Comparison of ENCODE assay signal across 14 cellular contexts in genomic region chr3:157086053-157086761, GRCh38.
DNase-seq lines count a peak whose midpoint lies in the region; ATAC-seq, FAIRE-seq and TF ChIP-seq lines count a peak whose summit lies in the region.
"Had no signal": no experiment of that assay in that cellular context is flagged by ENCODE, and none has a peak within 500 bp of the region (broad histone marks: within the 10 kb centered on the region; RNA-seq: fewer than 3 reads in every experiment).

No MANE protein-coding gene starts in this region.

- H3K79me2 ChIP-seq in HepG2 (ENCODE audit: insufficient read depth, low read length) = no peaks in the 10 kb centered on the region

- H3K4me3 ChIP-seq in liver (ENCODE audit: low read depth in 1 of 3, low read length in 3 of 3) (no peak overlapping the region), HepG2 (replicated peaks in 1 of 3; ENCODE audit: insufficient read depth in 1 of 3, low read depth in 2 of 3, low read length in 3 of 3) (no peak overlapping the region), muscle layer of duodenum (ENCODE audit: low read depth in 1 of 2, low read length in 2 of 2) (no peak overlapping the region), transverse colon (no peak overlapping the region)
- H3K4me3 ChIP-seq: upper lobe of right lung had no signal

- BruUV-seq in HepG2 (replicated peaks; lab: Mats Ljungman, UMichigan) = no TSS peak

- no peaks in the 10 kb centered on the region for H3K36me3 Mint-ChIP-seq in chondrocyte (ENCODE audit: low read depth)

- H3K27ac Mint-ChIP-seq in chondrocyte (ENCODE audit: unreplicated experiment) = peak overlapping the region; percentile 95
- H3K27ac Mint-ChIP-seq: T-helper 2 cell treated with Interferon-gamma antibody and Interleukin-4, amounts not matched to agents 5 μg/mL and 100 μg/mL, for 36 hours had no signal

- in situ Hi-C loops in HepG2 (cut with HindIII; ENCODE audit: extremely low pct_ligation_motif_present, low pct_unique_long_range_greater_than_20kb) (loop anchor here (10.0 kb wide), 1 partner anchor 411 kb away; the partner anchor contains the start of gene TIPARP), transverse colon (cut with MboI; ENCODE audit: low pct_ligation_motif_present in 1 of 4, low pct_unique_long_range_greater_than_20kb in 1 of 4, low sequenced_read_pairs in 3 of 4) (loop anchor here (10.0 to 25.0 kb wide), 9 partner anchors 49 to 924 kb away; partner anchors contain the start of genes SSR3 (in 3 of the 4), TIPARP (in 3 of the 4) and LEKR1 (in 2 of the 4))

- no peak for TF ChIP-seq CTCF in liver (IDR thresholded peaks at IDR 0.05; ENCODE audit: low read depth, low read length, missing input control)
- no peak for TF ChIP-seq CTCF in HepG2 (CRISPR knock-in tag; IDR thresholded peaks at IDR 0.05)
- no peak for TF ChIP-seq CTCF in chondrocyte (IDR thresholded peaks at IDR 0.05)
- TF ChIP-seq CTCF in transverse colon (IDR thresholded peaks at IDR 0.05) = no peak

- no peaks in the 10 kb centered on the region for H3K9me3 Mint-ChIP-seq in chondrocyte (ENCODE audit: low read depth)
- H3K9me3 Mint-ChIP-seq: T-helper 2 cell treated with Interferon-gamma antibody and Interleukin-4, amounts not matched to agents 5 μg/mL and 100 μg/mL, for 36 hours had no signal

- TF ChIP-seq POLR2A in HepG2 (IDR thresholded peaks at IDR 0.05; ENCODE audit: insufficient read depth in 1 of 2, low read depth in 2 of 2, low read length in 2 of 2) = no peak
- no peak for TF ChIP-seq POLR2A in transverse colon (IDR thresholded peaks at IDR 0.05)

- TF ChIP-seq RAD21 in liver (IDR thresholded peaks at IDR 0.05) (no peak), HepG2 (CRISPR knock-in tag; IDR thresholded peaks at IDR 0.05) (no peak)

- H3K27ac ChIP-seq in liver (ENCODE audit: low read depth in 1 of 2, low read length in 2 of 2) (peak overlapping the region; percentile 98 to 100), HepG2 (ENCODE audit: extremely low read length, insufficient read depth, low read length) (no peak overlapping the region), muscle layer of duodenum (ENCODE audit: low read length) (peak overlapping the region; percentile 98), transverse colon (peak overlapping the region; percentile 96 to 100 (median 100))
- H3K27ac ChIP-seq: upper lobe of right lung had no signal

- no peaks in the 10 kb centered on the region for H3K9me3 ChIP-seq in liver (ENCODE audit: control insufficient read depth in 4 of 4, low read length in 3 of 4)
- H3K9me3 ChIP-seq in HepG2 (ENCODE audit: low read length) = no peaks in the 10 kb centered on the region
- no peaks in the 10 kb centered on the region for H3K9me3 ChIP-seq in muscle layer of duodenum (ENCODE audit: control insufficient read depth in 1 of 2, low read length in 2 of 2)
- H3K9me3 ChIP-seq in transverse colon = no peaks in the 10 kb centered on the region
- H3K9me3 ChIP-seq: upper lobe of right lung had no signal

- intact Hi-C loops in HepG2 (cut with micrococcal nuclease; ENCODE audit: unreplicated experiment) (loop anchor here (5.0 to 10.0 kb wide), 2 partner anchors 271 to 549 kb away; no protein-coding TSS in a partner anchor), transverse colon (cut with DNase I; ENCODE audit: low total_unique reads) (loop anchor here (2.0 to 10.0 kb wide), 3 partner anchors 51 to 551 kb away; partner anchors contain the start of gene LEKR1)

- no peak overlapping the region for H2AFZ ChIP-seq in HepG2 (ENCODE audit: low read length)

- H3K4me3 Mint-ChIP-seq in chondrocyte (ENCODE audit: unreplicated experiment) = no peak overlapping the region
- H3K4me3 Mint-ChIP-seq: T-helper 2 cell treated with Interferon-gamma antibody and Interleukin-4, amounts not matched to agents 5 μg/mL and 100 μg/mL, for 36 hours had no signal

- 89% methylated on average over 6 of the region's 6 CpGs for WGBS in liver
- 97% methylated on average over 6 of the region's 6 CpGs for WGBS in HepG2 (ENCODE audit: low lambda C conversion rate)
- WGBS in transverse colon (ENCODE audit: low coverage in 1 of 2), 2 donors = 76 to 78% methylated on average over 4 to 6 of the region's 6 CpGs

- no peaks in the 10 kb centered on the region for H4K20me1 ChIP-seq in HepG2 (ENCODE audit: insufficient read depth, low read length)

- CTCF ChIA-PET in HepG2 (lab: Yijun Ruan, JAX; ENCODE audit: low intra/inter-chr PET ratio, low total read pairs) = no interaction called here

- no peak for FAIRE-seq in HepG2 (lab: Jason Lieb, UNC)
- FAIRE-seq: bronchial epithelial cell, G401.6 had no signal

- no peaks in the 10 kb centered on the region for H3K27me3 Mint-ChIP-seq in chondrocyte (ENCODE audit: low read depth)

- ATAC-seq in HepG2 (no peak), GM21381 (IDR thresholded peaks at IDR 0.05; ENCODE audit: unreplicated experiment) (no peak)
- ATAC-seq: upper lobe of right lung had no signal

- DNase-seq in HepG2 (ENCODE audit: low spot score) (no peak), chondrocyte (ENCODE audit: low spot score) (no peak), transverse colon (no peak), COLO829 (ENCODE audit: low spot score) (no peak), DMS114 treated with DMSO at 0.1 percent for 48 hours (lab: John Stamatoyannopoulos, UW; ENCODE audit: unreplicated experiment) (no peak)
- DNase-seq: AML-193, NCI-H1436, upper lobe of right lung had no signal

- H3K27me3 ChIP-seq in liver (ENCODE audit: control insufficient read depth in 4 of 4, insufficient read depth in 4 of 4, low read length in 3 of 4) (no peaks in the 10 kb centered on the region), HepG2 (ENCODE audit: control insufficient read depth in 1 of 2, insufficient read depth in 2 of 2, low read length in 2 of 2) (no peaks in the 10 kb centered on the region), muscle layer of duodenum (ENCODE audit: low read depth, low read length) (no peaks in the 10 kb centered on the region), transverse colon (no peaks in the 10 kb centered on the region)
- H3K27me3 ChIP-seq: upper lobe of right lung had no signal

- no peak overlapping the region for H3K4me2 ChIP-seq in HepG2 (ENCODE audit: low read depth, low read length)

- H3K4me1 Mint-ChIP-seq in chondrocyte (ENCODE audit: low read depth) = peaks cover 74% of the 10 kb centered on the region

- H3K9ac ChIP-seq in liver (ENCODE audit: low read depth in 1 of 2, low read length in 2 of 2) = no peak overlapping the region
- no peak overlapping the region for H3K9ac ChIP-seq in HepG2 (ENCODE audit: insufficient read depth, low read depth, low read length)

- H3K4me1 ChIP-seq in liver (ENCODE audit: control insufficient read depth in 4 of 4, insufficient read depth in 4 of 4, low read length in 3 of 4) (peaks cover 3 to 43% (median 22%) of the 10 kb centered on the region in 4 donors), HepG2 (ENCODE audit: insufficient read depth, low read length) (peaks cover 44% of the 10 kb centered on the region), muscle layer of duodenum (ENCODE audit: control insufficient read depth in 1 of 2, insufficient read depth in 2 of 2, low read length in 2 of 2) (peaks cover 30 to 31% of the 10 kb centered on the region in 2 donors), transverse colon (peaks cover 30 to 48% (median 40%) of the 10 kb centered on the region in 4 donors)

- TF ChIP-seq EP300 in HepG2 (IDR thresholded peaks at IDR 0.05; ENCODE audit: low read depth in 2 of 2, low read length in 2 of 2) (no peak), HepG2 (CRISPR knock-in tag; IDR thresholded peaks at IDR 0.05; ENCODE audit: borderline replicate concordance) (no peak), transverse colon (IDR thresholded peaks at IDR 0.05; ENCODE audit: low read depth) (peak; percentile 73)

- POLR2A ChIA-PET in HepG2 (lab: Yijun Ruan, JAX) = interaction anchor here (1.3 to 5.5 kb wide), 4 partner anchors 9 to 51 kb away, joined by 4 to 204 read pairs (median 93); no protein-coding TSS in a partner anchor

- H3K36me3 ChIP-seq in liver (ENCODE audit: control insufficient read depth in 4 of 4, insufficient read depth in 3 of 4, low read depth in 1 of 4, low read length in 3 of 4) = no peaks in the 10 kb centered on the region
- H3K36me3 ChIP-seq in HepG2 (replicated peaks in 1 of 2; ENCODE audit: control insufficient read depth in 1 of 2, insufficient read depth in 2 of 2, low read length in 2 of 2) = no peaks in the 10 kb centered on the region
- no peaks in the 10 kb centered on the region for H3K36me3 ChIP-seq in muscle layer of duodenum (ENCODE audit: control insufficient read depth in 1 of 2, insufficient read depth in 2 of 2, low read length in 2 of 2)
- no peaks in the 10 kb centered on the region for H3K36me3 ChIP-seq in transverse colon
- H3K36me3 ChIP-seq: upper lobe of right lung had no signal

TF ChIP-seq in liver, 16 proteins besides CTCF, POLR2A, EP300 and RAD21:
- TF ChIP-seq FOXA2 (IDR thresholded peaks at IDR 0.05) = no peak
- TF ChIP-seq NR2F2 (IDR thresholded peaks at IDR 0.05) = no peak
- TF ChIP-seq YY1 (IDR thresholded peaks at IDR 0.05) = no peak
- TF ChIP-seq HNF4A (conservative IDR thresholded peaks at IDR 0.05) = no peak
- no peak for TF ChIP-seq FOXA1 (IDR thresholded peaks at IDR 0.05)

TF ChIP-seq in HepG2, 621 proteins besides CTCF, POLR2A, EP300 and RAD21 (continues in another document):
- TF ChIP-seq ZFAT (CRISPR knock-in tag; conservative IDR thresholded peaks at IDR 0.05) (no peak), ZBTB42 (CRISPR knock-in tag; IDR thresholded peaks at IDR 0.05) (no peak), FOXK2 (IDR thresholded peaks at IDR 0.05) (no peak), RBM22 (optimal IDR thresholded peaks at IDR 0.05; ENCODE audit: low read length) (no peak), TGIF2 (CRISPR knock-in tag; IDR thresholded peaks at IDR 0.05) (no peak), ATF2 (CRISPR knock-in tag; IDR thresholded peaks at IDR 0.05) (no peak), SETDB1 (CRISPR knock-in tag; IDR thresholded peaks at IDR 0.05; ENCODE audit: borderline replicate concordance) (no peak)
